ENCODE assay signal across 1 cellular context in the genomic region with DNA sequence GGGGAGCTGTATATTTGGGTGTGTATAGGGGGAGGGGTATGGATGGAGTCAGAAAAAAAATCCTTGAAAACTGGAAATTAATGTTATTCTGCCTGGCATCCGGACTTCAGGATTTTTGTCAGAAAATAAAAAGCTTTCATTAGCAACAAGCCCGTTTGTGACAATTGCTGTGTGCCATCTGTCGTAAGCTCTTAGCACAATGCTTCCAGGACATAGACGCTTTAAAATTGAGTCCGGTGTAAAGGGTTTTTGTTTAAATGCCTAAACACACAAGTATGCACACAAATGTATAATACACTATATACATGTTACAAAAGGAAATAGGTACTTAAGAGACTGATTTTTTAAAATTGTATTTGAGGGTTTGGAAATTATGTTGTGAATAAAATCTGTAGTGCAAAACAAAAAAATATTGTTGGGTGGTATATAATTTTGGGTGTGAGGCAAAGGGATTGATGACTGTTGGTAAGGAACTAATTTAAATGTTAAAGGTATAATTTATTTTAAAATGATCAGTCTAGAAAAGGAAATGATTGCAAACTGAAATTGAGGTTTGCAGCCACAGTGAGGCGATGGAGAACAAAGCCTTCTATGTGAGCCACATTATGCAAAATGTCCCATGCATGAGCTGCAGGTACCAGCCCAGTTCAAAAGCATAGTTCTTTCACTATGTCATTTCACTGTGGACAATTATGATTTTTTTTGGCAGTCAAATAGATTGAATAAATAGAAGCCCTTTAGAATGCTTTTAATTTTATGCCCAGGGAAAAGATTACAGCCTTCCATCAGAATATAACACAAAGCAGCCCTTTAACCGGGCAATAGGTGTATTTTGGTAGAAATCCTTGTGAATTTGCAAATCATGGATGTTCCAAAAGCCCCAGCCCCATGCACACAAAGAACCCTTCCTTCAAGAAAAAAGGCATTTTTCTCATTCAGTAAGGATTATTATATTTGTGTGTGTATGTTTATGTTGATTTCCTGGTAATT.
A peak's percentile ranks its signal among the peaks of the same experiment; 100 is the strongest.
TF ChIP-seq lines count a peak whose summit lies in the region.

No MANE protein-coding gene starts in this region.

TF ChIP-seq in HepG2, 621 proteins besides CTCF, POLR2A, EP300 and RAD21 (continued from another document):
- TF ChIP-seq ZNF362 (CRISPR knock-in tag; IDR thresholded peaks at IDR 0.05; ENCODE audit: borderline replicate concordance) = no peak
- peak; percentile 32 for TF ChIP-seq STAG1 (CRISPR knock-in tag; IDR thresholded peaks at IDR 0.05)
- peak; percentile 18 for TF ChIP-seq HNRNPK (IDR thresholded peaks at IDR 0.05; ENCODE audit: low read depth, low read length, poor library complexity, severe bottlenecking)
